In the genomic region with DNA sequence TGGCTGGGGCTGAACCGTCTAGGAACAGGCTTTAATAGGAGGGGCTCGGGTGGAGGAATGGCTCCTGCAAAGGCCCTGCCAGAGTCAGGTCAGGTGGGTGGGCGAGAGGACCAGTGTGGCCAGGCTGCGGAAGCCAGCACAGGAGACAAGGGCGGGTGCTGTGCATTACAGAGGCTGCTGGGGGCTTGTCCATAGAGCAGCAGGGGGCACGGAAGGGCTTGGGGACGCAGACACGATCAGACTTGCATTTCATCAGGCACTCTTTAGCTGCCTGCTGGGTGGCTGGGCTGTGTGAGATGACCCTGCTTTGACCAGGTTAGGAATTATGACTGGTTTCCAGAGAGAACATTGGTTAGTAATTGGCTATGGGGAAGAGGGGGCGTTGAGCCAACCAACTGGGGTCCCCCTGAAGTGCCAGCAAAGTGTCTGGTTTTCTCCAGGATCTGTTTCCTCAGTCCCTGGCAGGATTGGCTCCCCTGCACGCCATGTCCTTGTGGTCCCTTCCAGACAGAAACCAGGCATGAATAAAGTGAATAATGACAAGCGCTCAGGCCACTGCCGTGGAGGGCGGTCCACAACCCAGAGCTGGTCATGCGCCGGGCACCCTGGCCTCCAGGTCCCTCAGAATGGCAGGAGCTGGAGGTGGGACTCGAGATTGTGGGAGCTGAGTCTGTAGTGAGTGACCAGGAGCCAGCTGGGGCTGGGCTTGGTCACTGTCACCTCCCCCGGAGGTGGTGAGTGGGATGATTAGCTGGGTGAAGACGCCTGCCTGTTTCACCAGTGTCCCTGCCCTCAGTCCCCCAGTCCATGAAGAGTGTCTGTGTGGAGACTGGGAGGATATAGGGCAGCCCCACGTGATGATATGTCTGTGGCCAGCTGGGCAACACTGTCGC, we compare ENCODE assay signal across 1 cellular context.
TF ChIP-seq lines count a peak whose summit lies in the region.

No MANE protein-coding gene starts in this region.

TF ChIP-seq in K562, 482 proteins besides CTCF, POLR2A, EP300 and RAD21 (continued from another document):
- TF ChIP-seq ATF4 (CRISPR knock-in tag; IDR thresholded peaks at IDR 0.05) (peak; percentile 6; the same call in 1 of the 2 replicates), ZBTB1 (CRISPR knock-in tag; IDR thresholded peaks at IDR 0.05; ENCODE audit: borderline replicate concordance, low read depth) (0 out of 2 replicates have a peak, but pooled peaks have one; percentile 1), FOXK2 (conservative IDR thresholded peaks at IDR 0.05 in 1 of 2, IDR thresholded peaks at IDR 0.05 in 1 of 2; ENCODE audit: low read depth in 2 of 2) (0 out of 4 replicates have a peak, but pooled peaks of 1 of the 2 experiments have one; percentile 23), E2F3 (CRISPR knock-in tag; IDR thresholded peaks at IDR 0.05) (0 out of 2 replicates have a peak, but pooled peaks have one; percentile 40), ZNF143 (CRISPR knock-in tag; IDR thresholded peaks at IDR 0.05) (peak; percentile 13), EGR1 (conservative IDR thresholded peaks at IDR 0.05) (peak; percentile 45), BCL6 (CRISPR knock-in tag; IDR thresholded peaks at IDR 0.05) (0 out of 2 replicates have a peak, but pooled peaks have one; percentile 42), RREB1 (CRISPR knock-in tag; IDR thresholded peaks at IDR 0.05) (peak; percentile 19; the same call in 1 of the 2 replicates), FOXK1 (CRISPR knock-in tag; IDR thresholded peaks at IDR 0.05; ENCODE audit: borderline replicate concordance) (peak; percentile 86; the same call in 1 of the 2 replicates), PRMT5 (CRISPR knock-in tag; IDR thresholded peaks at IDR 0.05) (peak; percentile 3; the same call in 1 of the 2 replicates), RAD51 (IDR thresholded peaks at IDR 0.05; ENCODE audit: borderline replicate concordance, low read depth) (0 out of 2 replicates have a peak, but pooled peaks have one; percentile 21)
